In the genomic region with DNA sequence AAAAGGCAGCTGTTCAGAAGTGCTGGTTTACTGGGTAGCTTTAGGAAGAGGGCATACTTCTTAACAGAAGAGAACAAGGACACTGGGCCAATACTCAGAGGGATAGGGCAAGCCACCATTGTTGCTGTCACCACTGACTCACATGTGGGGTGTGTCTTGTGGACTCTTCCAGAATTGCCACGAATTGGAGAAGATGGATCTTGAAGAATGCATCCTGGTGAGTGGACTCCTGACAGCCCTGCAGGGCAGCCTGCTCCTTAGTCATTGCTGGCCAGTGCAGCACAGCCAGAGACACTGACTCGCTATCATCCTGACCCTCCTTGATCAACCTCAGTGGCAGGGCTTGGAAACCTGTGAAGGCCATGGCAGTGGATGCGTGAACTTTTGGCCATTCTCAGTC, we compare ENCODE assay signal across 12 cellular contexts.
DNase-seq lines count a peak whose midpoint lies in the region; ATAC-seq and TF ChIP-seq lines count a peak whose summit lies in the region.
"Had no signal": no experiment of that assay in that cellular context is flagged by ENCODE, and none has a peak within 500 bp of the region (broad histone marks: within the 10 kb centered on the region; RNA-seq: fewer than 3 reads in every experiment).

No MANE protein-coding gene starts in this region.

- H4K20me1 ChIP-seq in GM23338 (replicated peaks; ENCODE audit: insufficient read depth) = no peaks in the 10 kb centered on the region; the same call in 1 of the 2 replicates

- DNase-seq in GM23338 (ENCODE audit: low spot score) (no peak), RPMI7951 (ENCODE audit: low read depth) (peak; percentile 74), fibroblast of mammary gland (ENCODE audit: low read depth) (peak; percentile 82), renal cortical epithelial cell (ENCODE audit: low read depth) (peak; percentile 42), DMS153 (lab: John Stamatoyannopoulos, UW) (no peak), NCI-H1417 (lab: John Stamatoyannopoulos, UW) (no peak)
- DNase-seq: activated naive CD4-positive, alpha-beta T cell treated with anti-CD3 and anti-CD28 coated beads, Interleukin-2, amount 50 U/mL, for 16 hours; naive B cell; NCI-H1930; SHP77 treated with DMSO at 0.1 percent for 48 hours had no signal

- no peak overlapping the region for H3K4me3 Mint-ChIP-seq in GM23338
- H3K4me3 Mint-ChIP-seq: naive B cell had no signal

- H3K4me1 Mint-ChIP-seq in GM23338 = peaks cover 15% of the 10 kb centered on the region

- H3K4me1 ChIP-seq in GM23338 (ENCODE audit: insufficient read depth) = no peaks in the 10 kb centered on the region; the same call in 1 of the 2 replicates
- H3K4me1 ChIP-seq: suprapubic skin had no signal

- H2AFZ ChIP-seq in GM23338 = no peak overlapping the region

- peak overlapping the region; percentile 19; the same call in 1 of the 2 replicates for H3K27ac ChIP-seq in GM23338 (ENCODE audit: low read depth)
- H3K27ac ChIP-seq: suprapubic skin had no signal

- TF ChIP-seq CTCF in GM23338 (conservative IDR thresholded peaks at IDR 0.05; ENCODE audit: low read depth in 2 of 2) (no peak), fibroblast of mammary gland (conservative IDR thresholded peaks at IDR 0.05; ENCODE audit: control insufficient read depth, insufficient read depth, low read depth, low read length) (no peak)

- no peaks in the 10 kb centered on the region for H3K9me3 Mint-ChIP-seq in GM23338
- H3K9me3 Mint-ChIP-seq: naive B cell had no signal

- H3K36me3 Mint-ChIP-seq in GM23338 (ENCODE audit: low read depth) = peaks cover 3% of the 10 kb centered on the region; the same call in 1 of the 3 replicates
- H3K36me3 Mint-ChIP-seq: naive B cell had no signal

- H3K79me2 ChIP-seq in GM23338 (replicated peaks; ENCODE audit: insufficient read depth) = no peaks in the 10 kb centered on the region

- H3F3A ChIP-seq in GM23338 (replicated peaks; ENCODE audit: low read depth) = 0 out of 2 replicates have a peak, but pooled peaks cover 3% of the 10 kb centered on the region

- H3K4me3 ChIP-seq in GM23338 = no peak overlapping the region
- no peak overlapping the region for H3K4me3 ChIP-seq in fibroblast of mammary gland (ENCODE audit: control insufficient read depth, low read depth, low read length)
- H3K4me3 ChIP-seq: suprapubic skin had no signal

- no peaks in the 10 kb centered on the region for H3K27me3 ChIP-seq in GM23338 (ENCODE audit: insufficient read depth)
- H3K27me3 ChIP-seq: suprapubic skin had no signal

- no peak; the same call in 2 of the 3 replicates for ATAC-seq in GM23338
- ATAC-seq in GM18517 (IDR thresholded peaks at IDR 0.05; ENCODE audit: unreplicated experiment) = no peak

- peaks cover 4% of the 10 kb centered on the region for H3K27me3 Mint-ChIP-seq in GM23338 (ENCODE audit: insufficient read depth, low read depth, poor library complexity)

- H3K4me2 ChIP-seq in GM23338 = no peak overlapping the region

- peak overlapping the region; percentile 32; the same call in 1 of the 2 replicates for H3K27ac Mint-ChIP-seq in GM23338

- no peaks in the 10 kb centered on the region for H3K36me3 ChIP-seq in GM23338 (ENCODE audit: insufficient read depth)

- no peaks in the 10 kb centered on the region for H3K9me2 ChIP-seq in GM23338 (ENCODE audit: insufficient read depth)

TF ChIP-seq in GM23338, 12 proteins besides CTCF, POLR2A, EP300 and RAD21:
- no peak for TF ChIP-seq NANOG (IDR thresholded peaks at IDR 0.05; ENCODE audit: borderline replicate concordance)
- TF ChIP-seq, protein P1, sequence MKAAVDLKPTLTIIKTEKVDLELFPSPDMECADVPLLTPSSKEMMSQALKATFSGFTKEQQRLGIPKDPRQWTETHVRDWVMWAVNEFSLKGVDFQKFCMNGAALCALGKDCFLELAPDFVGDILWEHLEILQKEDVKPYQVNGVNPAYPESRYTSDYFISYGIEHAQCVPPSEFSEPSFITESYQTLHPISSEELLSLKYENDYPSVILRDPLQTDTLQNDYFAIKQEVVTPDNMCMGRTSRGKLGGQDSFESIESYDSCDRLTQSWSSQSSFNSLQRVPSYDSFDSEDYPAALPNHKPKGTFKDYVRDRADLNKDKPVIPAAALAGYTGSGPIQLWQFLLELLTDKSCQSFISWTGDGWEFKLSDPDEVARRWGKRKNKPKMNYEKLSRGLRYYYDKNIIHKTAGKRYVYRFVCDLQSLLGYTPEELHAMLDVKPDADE (IDR thresholded peaks at IDR 0.05) = no peak
- TF ChIP-seq, protein P2, sequence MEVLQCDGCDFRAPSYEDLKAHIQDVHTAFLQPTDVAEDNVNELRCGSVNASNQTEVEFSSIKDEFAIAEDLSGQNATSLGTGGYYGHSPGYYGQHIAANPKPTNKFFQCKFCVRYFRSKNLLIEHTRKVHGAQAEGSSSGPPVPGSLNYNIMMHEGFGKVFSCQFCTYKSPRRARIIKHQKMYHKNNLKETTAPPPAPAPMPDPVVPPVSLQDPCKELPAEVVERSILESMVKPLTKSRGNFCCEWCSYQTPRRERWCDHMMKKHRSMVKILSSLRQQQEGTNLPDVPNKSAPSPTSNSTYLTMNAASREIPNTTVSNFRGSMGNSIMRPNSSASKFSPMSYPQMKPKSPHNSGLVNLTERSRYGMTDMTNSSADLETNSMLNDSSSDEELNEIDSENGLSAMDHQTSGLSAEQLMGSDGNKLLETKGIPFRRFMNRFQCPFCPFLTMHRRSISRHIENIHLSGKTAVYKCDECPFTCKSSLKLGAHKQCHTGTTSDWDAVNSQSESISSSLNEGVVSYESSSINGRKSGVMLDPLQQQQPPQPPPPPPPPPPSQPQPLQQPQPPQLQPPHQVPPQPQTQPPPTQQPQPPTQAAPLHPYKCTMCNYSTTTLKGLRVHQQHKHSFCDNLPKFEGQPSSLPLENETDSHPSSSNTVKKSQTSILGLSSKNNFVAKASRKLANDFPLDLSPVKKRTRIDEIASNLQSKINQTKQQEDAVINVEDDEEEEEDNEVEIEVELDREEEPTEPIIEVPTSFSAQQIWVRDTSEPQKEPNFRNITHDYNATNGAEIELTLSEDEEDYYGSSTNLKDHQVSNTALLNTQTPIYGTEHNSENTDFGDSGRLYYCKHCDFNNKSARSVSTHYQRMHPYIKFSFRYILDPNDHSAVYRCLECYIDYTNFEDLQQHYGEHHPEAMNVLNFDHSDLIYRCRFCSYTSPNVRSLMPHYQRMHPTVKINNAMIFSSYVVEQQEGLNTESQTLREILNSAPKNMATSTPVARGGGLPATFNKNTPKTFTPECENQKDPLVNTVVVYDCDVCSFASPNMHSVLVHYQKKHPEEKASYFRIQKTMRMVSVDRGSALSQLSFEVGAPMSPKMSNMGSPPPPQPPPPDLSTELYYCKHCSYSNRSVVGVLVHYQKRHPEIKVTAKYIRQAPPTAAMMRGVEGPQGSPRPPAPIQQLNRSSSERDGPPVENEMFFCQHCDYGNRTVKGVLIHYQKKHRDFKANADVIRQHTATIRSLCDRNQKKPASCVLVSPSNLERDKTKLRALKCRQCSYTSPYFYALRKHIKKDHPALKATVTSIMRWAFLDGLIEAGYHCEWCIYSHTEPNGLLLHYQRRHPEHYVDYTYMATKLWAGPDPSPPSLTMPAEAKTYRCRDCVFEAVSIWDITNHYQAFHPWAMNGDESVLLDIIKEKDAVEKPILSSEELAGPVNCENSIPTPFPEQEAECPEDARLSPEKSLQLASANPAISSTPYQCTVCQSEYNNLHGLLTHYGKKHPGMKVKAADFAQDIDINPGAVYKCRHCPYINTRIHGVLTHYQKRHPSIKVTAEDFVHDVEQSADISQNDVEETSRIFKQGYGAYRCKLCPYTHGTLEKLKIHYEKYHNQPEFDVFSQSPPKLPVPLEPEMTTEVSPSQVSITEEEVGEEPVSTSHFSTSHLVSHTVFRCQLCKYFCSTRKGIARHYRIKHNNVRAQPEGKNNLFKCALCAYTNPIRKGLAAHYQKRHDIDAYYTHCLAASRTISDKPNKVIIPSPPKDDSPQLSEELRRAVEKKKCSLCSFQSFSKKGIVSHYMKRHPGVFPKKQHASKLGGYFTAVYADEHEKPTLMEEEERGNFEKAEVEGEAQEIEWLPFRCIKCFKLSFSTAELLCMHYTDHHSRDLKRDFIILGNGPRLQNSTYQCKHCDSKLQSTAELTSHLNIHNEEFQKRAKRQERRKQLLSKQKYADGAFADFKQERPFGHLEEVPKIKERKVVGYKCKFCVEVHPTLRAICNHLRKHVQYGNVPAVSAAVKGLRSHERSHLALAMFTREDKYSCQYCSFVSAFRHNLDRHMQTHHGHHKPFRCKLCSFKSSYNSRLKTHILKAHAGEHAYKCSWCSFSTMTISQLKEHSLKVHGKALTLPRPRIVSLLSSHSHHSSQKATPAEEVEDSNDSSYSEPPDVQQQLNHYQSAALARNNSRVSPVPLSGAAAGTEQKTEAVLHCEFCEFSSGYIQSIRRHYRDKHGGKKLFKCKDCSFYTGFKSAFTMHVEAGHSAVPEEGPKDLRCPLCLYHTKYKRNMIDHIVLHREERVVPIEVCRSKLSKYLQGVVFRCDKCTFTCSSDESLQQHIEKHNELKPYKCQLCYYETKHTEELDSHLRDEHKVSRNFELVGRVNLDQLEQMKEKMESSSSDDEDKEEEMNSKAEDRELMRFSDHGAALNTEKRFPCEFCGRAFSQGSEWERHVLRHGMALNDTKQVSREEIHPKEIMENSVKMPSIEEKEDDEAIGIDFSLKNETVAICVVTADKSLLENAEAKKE (CRISPR knock-in tag; IDR thresholded peaks at IDR 0.05) = no peak

Comparison
In these comparisons a context has a peak if more than half of its experiments do, and no peak if none do; other contexts are left out.
1. DNase-seq: peak in RPMI7951 (single experiment), fibroblast of mammary gland (single experiment) and renal cortical epithelial cell (single experiment); none in GM23338 (single experiment), DMS153 (single experiment) and NCI-H1417 (0 of 3).